11 cellular contexts compared by ENCODE assay signal in genomic region chr2:214325404-214325803, GRCh38.
"Had no signal": no experiment of that assay in that cellular context is flagged by ENCODE, and none has a peak within 500 bp of the region (broad histone marks: within the 10 kb centered on the region; RNA-seq: fewer than 3 reads in every experiment).

No MANE protein-coding gene starts in this region.

- H3K9me3 Mint-ChIP-seq: HFFc6 had no signal

- H3K36me3 ChIP-seq: HAP-1 had no signal

- H3K4me2 ChIP-seq: KMS-11 had no signal

- H3K27ac Mint-ChIP-seq: HFFc6, IgD-negative memory B cell had no signal

- H3K4me3 ChIP-seq: GM23248, HAP-1 had no signal

- H3K4me1 Mint-ChIP-seq: IgD-negative memory B cell had no signal

- H3K9me3 ChIP-seq: HAP-1 had no signal

- H3K9ac ChIP-seq: GM23248, KMS-11 had no signal

- H3K4me1 ChIP-seq: HAP-1 had no signal

- H2AFZ ChIP-seq: GM23248 had no signal

- DNase-seq: GM23248, GOT3, H7, HFFc6, KBM-7 had no signal

- H3K4me3 Mint-ChIP-seq: HFFc6, IgD-negative memory B cell had no signal

- H3K27ac ChIP-seq: GM23248, HL-60, KMS-11 had no signal

- H3K27me3 Mint-ChIP-seq: IgD-negative memory B cell had no signal

- ATAC-seq: HCT116, HepG2 had no signal
